8 cellular contexts compared by ENCODE assay signal in genomic region chrX:72180539-72180938, GRCh38. TPM values are rescaled to one million over a fixed set of nuclear protein-coding genes. Genes with fewer than 3 reads are reported as not detected.
DNase-seq lines count a peak whose midpoint lies in the region; ATAC-seq, FAIRE-seq and TF ChIP-seq lines count a peak whose summit lies in the region.

No MANE protein-coding gene starts in this region.

- DNase-seq in heart right ventricle: no peak
- no peak for DNase-seq in Right ventricle myocardium inferior (ENCODE audit: missing footprints)
- DNase-seq in Panc1 (ENCODE audit: low read depth, low spot score): no peak
- no peak for DNase-seq in keratinocyte (ENCODE audit: low read depth, low spot score)
- DNase-seq in uterus: no peak
- DNase-seq in stimulated activated CD4-positive, alpha-beta T cell treated with anti-CD3 and anti-CD28 coated beads, Interleukin-12 subunit alpha, Interleukin-12 subunit beta, amount 100 ng/mL, for 4 hours: no peak

- H3K4me2 ChIP-seq in keratinocyte (ENCODE audit: control insufficient read depth, extremely low read depth, insufficient read depth, low read depth, low read length): peak overlapping the region; percentile 73

- H3K27ac ChIP-seq in heart right ventricle (peak overlapping the region in 9 of 10 donors; percentile 69 to 87 (median 84)), Panc1 (ENCODE audit: low read length) (peak overlapping the region; percentile 94), keratinocyte (ENCODE audit: control insufficient read depth, insufficient read depth, low read length) (no peak overlapping the region), uterus (peak overlapping the region; percentile 70 to 79)

- no peak for ATAC-seq in heart right ventricle
- no peak for ATAC-seq in Right ventricle myocardium inferior
- ATAC-seq in Panc1: no peak
- ATAC-seq in GM18858 (IDR thresholded peaks at IDR 0.05; ENCODE audit: unreplicated experiment): no peak
- no peak for ATAC-seq in GM19351 (IDR thresholded peaks at IDR 0.05; ENCODE audit: unreplicated experiment)

- H3K79me2 ChIP-seq in keratinocyte (ENCODE audit: control insufficient read depth, insufficient read depth, low read length): peaks cover 12% of the 10 kb centered on the region

- dilution Hi-C loops in keratinocyte (cut with MboI; ENCODE audit: extremely low pct_ligation_motif_present, low sequenced_read_pairs): no loop called here

- H4K20me1 ChIP-seq in keratinocyte (ENCODE audit: control insufficient read depth, extremely low read depth, insufficient read depth, low read length): no peaks in the 10 kb centered on the region

- no peak for TF ChIP-seq CTCF in heart right ventricle (IDR thresholded peaks at IDR 0.05)
- TF ChIP-seq CTCF in Panc1 (IDR thresholded peaks at IDR 0.05): no peak
- no peak for TF ChIP-seq CTCF in keratinocyte (optimal IDR thresholded peaks at IDR 0.05 in 1 of 3, IDR thresholded peaks at IDR 0.05 in 1 of 3, conservative IDR thresholded peaks at IDR 0.05 in 1 of 3; ENCODE audit: extremely low read depth in 1 of 3, insufficient read depth in 2 of 3, low read length in 3 of 3)
- no peak for TF ChIP-seq CTCF in uterus (IDR thresholded peaks at IDR 0.05)

- FAIRE-seq in keratinocyte (lab: Jason Lieb, UNC): no peak

- H3K9me1 ChIP-seq in keratinocyte (ENCODE audit: control insufficient read depth, extremely low read depth, insufficient read depth, low read length): peaks cover 2% of the 10 kb centered on the region

- H3K9me3 ChIP-seq in heart right ventricle (no peaks in the 10 kb centered on the region), Panc1 (ENCODE audit: control insufficient read depth, insufficient read depth, low read depth, low read length) (no peaks in the 10 kb centered on the region), keratinocyte (ENCODE audit: control insufficient read depth, low read depth, low read length) (no peaks in the 10 kb centered on the region), uterus (no peaks in the 10 kb centered on the region)

- BruUV-seq in Panc1 (replicated peaks; lab: Mats Ljungman, UMichigan): no TSS peak

- WGBS in heart right ventricle, 2 donors: 10 to 33% methylated on average over 1 of the region's 1 CpG

- CTCF ChIA-PET in Panc1 (lab: Charles Lee): no interaction called here

- POLR2A ChIA-PET in Panc1 (lab: Charles Lee): interaction anchor here (0.6 kb wide), 1 partner anchor 1699 kb away, joined by 3 read pairs; no protein-coding TSS in a partner anchor

- in situ Hi-C loops in Panc1 (cut with HindIII; ENCODE audit: low pct_unique_long_range_greater_than_20kb, low sequenced_read_pairs): no loop called here

- H3K4me3 ChIP-seq in heart right ventricle: peak overlapping the region in 7 of 10 donors; percentile 52 to 84 (median 77)
- peak overlapping the region; percentile 95 to 99 for H3K4me3 ChIP-seq in Panc1 (ENCODE audit: low read depth in 2 of 2, low read length in 2 of 2)
- peak overlapping the region in 1 of 3 experiments; percentile 46 for H3K4me3 ChIP-seq in keratinocyte (ENCODE audit: control insufficient read depth in 2 of 3, extremely low read depth in 1 of 3, insufficient read depth in 2 of 3, low read depth in 1 of 3, low read length in 3 of 3)
- H3K4me3 ChIP-seq in uterus: peak overlapping the region in 1 of 2 donors; percentile 48

- H3K36me3 ChIP-seq in heart right ventricle (no peaks in the 10 kb centered on the region), Panc1 (ENCODE audit: control insufficient read depth, insufficient read depth, low read length) (no peaks in the 10 kb centered on the region), keratinocyte (ENCODE audit: control insufficient read depth in 2 of 2, extremely low read depth in 1 of 2, insufficient read depth in 2 of 2, low read length in 2 of 2) (no peaks in the 10 kb centered on the region), uterus (no peaks in the 10 kb centered on the region)

- H3K4me1 ChIP-seq in heart right ventricle (peaks cover 0 to 17% (median 11%) of the 10 kb centered on the region in 9 donors), Panc1 (ENCODE audit: control insufficient read depth, insufficient read depth, low read length) (peaks cover 8% of the 10 kb centered on the region; the same call in 1 of the 2 replicates), keratinocyte (ENCODE audit: control insufficient read depth, extremely low read depth, insufficient read depth, low read length) (peaks cover 10% of the 10 kb centered on the region), uterus (no peaks in the 10 kb centered on the region)

- intact Hi-C loops in heart right ventricle (cut with DNase I) (loop anchor here in 2 of 10 donors (5.0 kb wide), 2 partner anchors 48 to 178 kb away; partner anchors contain the start of gene RTL5 (in 1 of the 2)), Right ventricle myocardium inferior (cut with DNase I) (loop anchor here (5.0 kb wide), 1 partner anchor 163 kb away; no protein-coding TSS in a partner anchor), Panc1 (cut with micrococcal nuclease; ENCODE audit: unreplicated experiment) (no loop called here), uterus (cut with DNase I; ENCODE audit: low total_unique reads) (no loop called here)

- H3K27me3 ChIP-seq in heart right ventricle: no peaks in the 10 kb centered on the region
- H3K27me3 ChIP-seq in Panc1 (ENCODE audit: control insufficient read depth, insufficient read depth, low read length): no peaks in the 10 kb centered on the region
- H3K27me3 ChIP-seq in keratinocyte (ENCODE audit: control insufficient read depth, extremely low read depth, insufficient read depth, low read length): no peaks in the 10 kb centered on the region
- no peaks in the 10 kb centered on the region for H3K27me3 ChIP-seq in uterus

- H2AFZ ChIP-seq in keratinocyte (ENCODE audit: control insufficient read depth, low read length): no peak overlapping the region

- no peak overlapping the region for H3K9ac ChIP-seq in keratinocyte (ENCODE audit: control insufficient read depth, extremely low read depth, insufficient read depth, low read length)

- TF ChIP-seq POLR2A in uterus (IDR thresholded peaks at IDR 0.05): no peak

RNA-seq across cellular contexts. Expression of gene PIN4, which starts 1.0 kb away (rescaled TPM):
- total RNA-seq in heart right ventricle (10 to 100 TPM in 6 of 10 donors, 1 to 10 TPM in 4; 6.9 to 15.6 (median 10.5) TPM), Right ventricle myocardium inferior (12.0 TPM), Panc1 (2021; ENCODE audit: unreplicated experiment) (11.5 TPM), uterus (10 to 100 TPM in 1 of 4 donors, 1 to 10 TPM in 2, not detected in 1; 1.3 to 15.0 (median 8.2) TPM)
- polyA plus RNA-seq in heart right ventricle (10 to 100 TPM; 17.7 to 52.8 TPM), keratinocyte (12.9 to 31.0 TPM (median 28.4 TPM) in 3 replicates)
- 34.0 TPM for polyA plus RNA-seq in Panc1 (2012; ENCODE audit: insufficient read length)
- 7.7 TPM for polyA plus RNA-seq in keratinocyte (2011; ENCODE audit: low read depth)
- 35.3 and 45.7 TPM in 2 replicates for polyA plus RNA-seq in keratinocyte (2011; cell fraction: cytosol; rRNA removed)
- 9.1 and 20.1 TPM in 2 replicates for polyA plus RNA-seq in keratinocyte (2011; cell fraction: nucleus; rRNA removed)
- polyA plus RNA-seq in keratinocyte (2012; ENCODE audit: low replicate concordance): 19.8 and 36.5 TPM in 2 replicates
- polyA minus RNA-seq in keratinocyte: 0.33 to 1.2 TPM in 2 of 3 replicates, not detected in the other
- 5.6 TPM for polyA minus RNA-seq in keratinocyte (2011; cell fraction: cytosol; rRNA and poly(A)+ RNA removed)
- 1.5 and 4.4 TPM in 2 replicates for polyA minus RNA-seq in keratinocyte (2011; cell fraction: nucleus; rRNA and poly(A)+ RNA removed)

RNA-seq across cellular contexts. Expression of gene RTL5, which starts 48.8 kb away (rescaled TPM):
- total RNA-seq in heart right ventricle (1 to 10 TPM; 1.6 to 5.4 (median 2.9) TPM), Right ventricle myocardium inferior (2.4 TPM), Panc1 (2021; ENCODE audit: unreplicated experiment) (11.0 TPM), uterus (10 to 100 TPM in 1 of 4 donors, 1 to 10 TPM in 3; 2.3 to 23.3 (median 6.1) TPM)
- polyA plus RNA-seq in heart right ventricle (1 to 10 TPM; 1.1 to 1.8 TPM), keratinocyte (0.09 to 0.22 TPM (median 0.17 TPM) in 3 replicates)
- 8.8 TPM for polyA plus RNA-seq in Panc1 (2012; ENCODE audit: insufficient read length)
- not detected for polyA plus RNA-seq in keratinocyte (2011; ENCODE audit: low read depth)
- polyA plus RNA-seq in keratinocyte (2011; cell fraction: cytosol; rRNA removed): 0.24 and 0.32 TPM in 2 replicates
- 1.4 and 1.6 TPM in 2 replicates for polyA plus RNA-seq in keratinocyte (2011; cell fraction: nucleus; rRNA removed)
- 0.06 and 0.32 TPM in 2 replicates for polyA plus RNA-seq in keratinocyte (2012; ENCODE audit: low replicate concordance)
- 0.26 to 0.33 TPM (median 0.29 TPM) in 3 replicates for polyA minus RNA-seq in keratinocyte
- polyA minus RNA-seq in keratinocyte (2011; cell fraction: cytosol; rRNA and poly(A)+ RNA removed): not detected
- 0.42 and 0.54 TPM in 2 replicates for polyA minus RNA-seq in keratinocyte (2011; cell fraction: nucleus; rRNA and poly(A)+ RNA removed)

RNA-seq across cellular contexts. Expression of gene ERCC6L, which starts 58.3 kb away (rescaled TPM):
- total RNA-seq in heart right ventricle (under 1 TPM in 3 of 10 donors, not detected in 7; 0.08 to 0.23 (median 0.17) TPM), Right ventricle myocardium inferior (0.14 TPM), Panc1 (2021; ENCODE audit: unreplicated experiment) (17.3 TPM), uterus (1 to 10 TPM in 1 of 4 donors, under 1 TPM in 3; 0.26 to 3.5 (median 0.41) TPM)
- polyA plus RNA-seq in heart right ventricle (under 1 TPM in 1 of 2 donors, not detected in 1; 0.01 TPM), keratinocyte (0.52 to 4.1 TPM (median 3.4 TPM) in 3 replicates)
- polyA plus RNA-seq in Panc1 (2012; ENCODE audit: insufficient read length): 3.9 TPM
- 0.06 TPM for polyA plus RNA-seq in keratinocyte (2011; ENCODE audit: low read depth)
- 0.65 and 1.2 TPM in 2 replicates for polyA plus RNA-seq in keratinocyte (2011; cell fraction: cytosol; rRNA removed)
- polyA plus RNA-seq in keratinocyte (2011; cell fraction: nucleus; rRNA removed): 0.87 and 1.1 TPM in 2 replicates
- polyA plus RNA-seq in keratinocyte (2012; ENCODE audit: low replicate concordance): 0.14 and 3.7 TPM in 2 replicates
- polyA minus RNA-seq in keratinocyte: 0.36 to 5.1 TPM (median 0.49 TPM) in 3 replicates
- polyA minus RNA-seq in keratinocyte (2011; cell fraction: cytosol; rRNA and poly(A)+ RNA removed): 1.5 TPM
- polyA minus RNA-seq in keratinocyte (2011; cell fraction: nucleus; rRNA and poly(A)+ RNA removed): 0.74 and 1.6 TPM in 2 replicates
